29 cellular contexts compared by ENCODE assay signal in the genomic region with DNA sequence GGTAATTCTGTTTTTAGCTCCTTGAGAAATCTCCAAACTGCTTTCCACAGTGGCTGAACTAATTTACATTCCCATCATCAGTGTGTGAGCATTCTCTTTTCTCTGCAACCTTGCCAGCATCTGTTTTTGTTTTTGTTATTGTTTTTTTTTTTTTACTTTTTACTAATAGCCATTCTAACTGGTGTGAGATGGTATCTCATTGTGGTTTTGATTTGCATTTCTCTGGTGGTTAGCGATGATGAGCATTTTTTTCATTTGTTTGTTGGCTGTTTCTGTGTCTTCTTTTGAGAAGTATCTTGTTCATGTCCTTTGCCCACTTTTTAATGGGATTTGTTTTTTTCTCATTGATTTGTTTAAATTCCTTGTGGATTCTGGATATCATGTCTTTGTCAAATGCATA.
"Had no signal": no experiment of that assay in that cellular context is flagged by ENCODE, and none has a peak within 500 bp of the region (broad histone marks: within the 10 kb centered on the region; RNA-seq: fewer than 3 reads in every experiment).

No MANE protein-coding gene starts in this region.

- DNase-seq: Kasumi-1, MM.1S, MV-4-11, NCI-H1092, NCI-H1105, NCI-H1417 treated with DMSO at 0.1 percent for 48 hours, NCI-H1436 treated with DMSO at 0.1 percent for 48 hours, NCI-H1694 treated with DMSO at 0.1 percent for 48 hours, NCI-H187 treated with DMSO at 0.1 percent for 48 hours, NCI-H2029, NCI-H2081, NCI-H226, NCI-H446 treated with DMSO at 0.1 percent for 48 hours, NCI-H510A, NCI-H524, NCI-H69, NCI-H748 treated with DMSO at 0.1 percent for 48 hours, NCI-H82, PC-9, SHP77, SIG-M5, SJCRH30, T-cell had no signal

- H3K27ac Mint-ChIP-seq: T-cell had no signal

- H3K36me3 Mint-ChIP-seq: T-cell had no signal

- H3K36me3 ChIP-seq: SJCRH30 had no signal

- ATAC-seq: Panc1, Right ventricle myocardium inferior, SK-N-SH treated with all-trans-retinoic acid at 6 μM for 48 hours, T-cell had no signal

- H3K4me3 Mint-ChIP-seq: T-cell had no signal

- H2AFZ ChIP-seq: PC-9 had no signal

- H3K9me3 ChIP-seq: SJCRH30 had no signal

- H3K4me2 ChIP-seq: PC-9 had no signal

- H3K4me1 Mint-ChIP-seq: T-cell had no signal

- H3K4me3 ChIP-seq: PC-9, SJCRH30, SK-N-MC had no signal

- H3K4me1 ChIP-seq: SJCRH30 had no signal

- H3K27ac ChIP-seq: PC-9, RWPE1, SJCRH30, SK-N-MC had no signal

- FAIRE-seq: RCC 7860 had no signal

- H3K9me3 Mint-ChIP-seq: T-cell had no signal
